12 cellular contexts compared by ENCODE assay signal in genomic region chr3:16477054-16477453, GRCh38. TPM values are rescaled to one million over a fixed set of nuclear protein-coding genes. Genes with fewer than 3 reads are reported as not detected.
DNase-seq lines count a peak whose midpoint lies in the region; ATAC-seq, FAIRE-seq and TF ChIP-seq lines count a peak whose summit lies in the region.
"Had no signal": no experiment of that assay in that cellular context is flagged by ENCODE, and none has a peak within 500 bp of the region (broad histone marks: within the 10 kb centered on the region; RNA-seq: fewer than 3 reads in every experiment).

No MANE protein-coding gene starts in this region.

- DNase-seq in activated naive CD4-positive, alpha-beta T cell treated with anti-CD3 and anti-CD28 coated beads, Interleukin-2, amount 10 ng/mL, durations not matched to agents 7 days and 5 days: no peak
- no peak for DNase-seq in Karpas-422
- no peak for DNase-seq in endothelial cell of umbilical vein (ENCODE audit: low read depth, low spot score)
- no peak for DNase-seq in stimulated activated naive B cell treated with anti-CD40 and anti-IgM and Interleukin-4, amounts not matched to agents 10 μg/mL and 1 μg/mL and 100 μg/mL, for 72 hours
- DNase-seq in stimulated activated CD4-positive, alpha-beta T cell treated with anti-CD3 and anti-CD28 coated beads, Interleukin-1b, Interleukin-23, amount 100 ng/mL, for 48 hours: no peak
- DNase-seq in spleen: no peak
- DNase-seq in activated effector memory CD4-positive, alpha-beta T cell treated with anti-CD3 and anti-CD28 coated beads, Interleukin-2, amount 50 U/mL, for 16 hours: no peak
- DNase-seq: activated effector memory CD4-positive, alpha-beta T cell treated with Interleukin-2 at 50 U/mL for 16 hours; colonic mucosa had no signal

- H3K36me3 Mint-ChIP-seq in activated naive CD4-positive, alpha-beta T cell treated with anti-CD3 and anti-CD28 coated beads, Interleukin-2, amount 50 U/mL, for 24 hours: peaks cover 30% of the 10 kb centered on the region
- H3K36me3 Mint-ChIP-seq in activated naive CD4-positive, alpha-beta T cell treated with anti-CD3 and anti-CD28 coated beads, Interleukin-2, amount 10 ng/mL, durations not matched to agents 7 days and 5 days: peaks cover 77% of the 10 kb centered on the region
- peaks cover 83 to 97% of the 10 kb centered on the region in 2 donors for H3K36me3 Mint-ChIP-seq in stimulated activated naive B cell treated with anti-CD40 and anti-IgM and Interleukin-4, amounts not matched to agents 10 μg/mL and 1 μg/mL and 100 μg/mL, for 72 hours

- peaks cover 98% of the 10 kb centered on the region for H3K4me1 ChIP-seq in Karpas-422 (ENCODE audit: low read length)
- H3K4me1 ChIP-seq in endothelial cell of umbilical vein (ENCODE audit: control insufficient read depth, extremely low read depth, insufficient read depth, low read length): peaks cover 54% of the 10 kb centered on the region
- H3K4me1 ChIP-seq in spleen: peaks cover 7 to 88% (median 31%) of the 10 kb centered on the region in 6 donors
- H3K4me1 ChIP-seq: colonic mucosa had no signal

- H3K4me3 ChIP-seq in Karpas-422 (ENCODE audit: low read length) (no peak overlapping the region), endothelial cell of umbilical vein (replicated peaks in 1 of 3; ENCODE audit: insufficient read depth in 1 of 3, low read depth in 1 of 3, low read length in 3 of 3) (no peak overlapping the region), spleen (no peak overlapping the region)
- H3K4me3 ChIP-seq: colonic mucosa had no signal

- H3K27ac Mint-ChIP-seq in activated naive CD4-positive, alpha-beta T cell treated with anti-CD3 and anti-CD28 coated beads, Interleukin-2, amount 50 U/mL, for 24 hours: peak overlapping the region; percentile 27
- H3K27ac Mint-ChIP-seq in activated naive CD4-positive, alpha-beta T cell treated with anti-CD3 and anti-CD28 coated beads, Interleukin-2, amount 10 ng/mL, durations not matched to agents 7 days and 5 days: no peak overlapping the region
- peak overlapping the region; percentile 70 for H3K27ac Mint-ChIP-seq in stimulated activated naive B cell treated with anti-CD40 and anti-IgM and Interleukin-4, amounts not matched to agents 10 μg/mL and 1 μg/mL and 100 μg/mL, for 72 hours

- ATAC-seq in stimulated activated naive B cell treated with anti-CD40 and anti-IgM and Interleukin-4, amounts not matched to agents 10 μg/mL and 1 μg/mL and 100 μg/mL, for 72 hours (replicated peaks): no peak
- ATAC-seq: foreskin keratinocyte had no signal

- H4K20me1 ChIP-seq in Karpas-422 (ENCODE audit: insufficient read depth, low read depth, low read length): no peaks in the 10 kb centered on the region
- no peaks in the 10 kb centered on the region for H4K20me1 ChIP-seq in endothelial cell of umbilical vein (replicated peaks; ENCODE audit: control insufficient read depth, extremely low read depth, insufficient read depth, low read length)

- no peaks in the 10 kb centered on the region for H3K27me3 ChIP-seq in Karpas-422 (ENCODE audit: low read length)
- H3K27me3 ChIP-seq in endothelial cell of umbilical vein (ENCODE audit: control insufficient read depth in 2 of 2, insufficient read depth in 2 of 2, low read length in 2 of 2): no peaks in the 10 kb centered on the region
- no peaks in the 10 kb centered on the region for H3K27me3 ChIP-seq in spleen (replicated peaks in 1 of 7)
- H3K27me3 ChIP-seq: colonic mucosa, foreskin keratinocyte had no signal

- CTCF ChIA-PET in activated naive CD4-positive, alpha-beta T cell treated with anti-CD3 and anti-CD28 coated beads, Interleukin-2, amount 10 ng/mL, durations not matched to agents 7 days and 5 days (lab: Charles Lee): interaction anchor here (1.1 kb wide), 1 partner anchor 49 kb away, joined by 3 read pairs; no protein-coding TSS in a partner anchor
- CTCF ChIA-PET in endothelial cell of umbilical vein (lab: Charles Lee): interaction anchor here (0.7 to 3.4 kb wide), 10 partner anchors 9 to 209 kb away, joined by 3 to 14 read pairs (median 4); no protein-coding TSS in a partner anchor

- H3K9me2 ChIP-seq in Karpas-422 (replicated peaks; ENCODE audit: insufficient read depth, low read length): no peaks in the 10 kb centered on the region

- H3K9ac ChIP-seq in Karpas-422 (ENCODE audit: low read length) (no peak overlapping the region), endothelial cell of umbilical vein (replicated peaks; ENCODE audit: extremely low read depth, insufficient read depth, low read length) (no peak overlapping the region)

- no peak for FAIRE-seq in endothelial cell of umbilical vein (lab: Jason Lieb, UNC)
- FAIRE-seq: keratinocyte had no signal

- peaks cover 73% of the 10 kb centered on the region for H3K4me1 Mint-ChIP-seq in activated naive CD4-positive, alpha-beta T cell treated with anti-CD3 and anti-CD28 coated beads, Interleukin-2, amount 50 U/mL, for 24 hours
- H3K4me1 Mint-ChIP-seq in activated naive CD4-positive, alpha-beta T cell treated with anti-CD3 and anti-CD28 coated beads, Interleukin-2, amount 10 ng/mL, durations not matched to agents 7 days and 5 days: peaks cover 53% of the 10 kb centered on the region
- H3K4me1 Mint-ChIP-seq in stimulated activated naive B cell treated with anti-CD40 and anti-IgM and Interleukin-4, amounts not matched to agents 10 μg/mL and 1 μg/mL and 100 μg/mL, for 72 hours: peaks cover 32 to 81% of the 10 kb centered on the region in 2 donors

- no TSS peak for BruUV-seq in endothelial cell of umbilical vein (replicated peaks; lab: Mats Ljungman, UMichigan)

- H3K27me3 Mint-ChIP-seq in activated naive CD4-positive, alpha-beta T cell treated with anti-CD3 and anti-CD28 coated beads, Interleukin-2, amount 50 U/mL, for 24 hours: no peaks in the 10 kb centered on the region
- no peaks in the 10 kb centered on the region for H3K27me3 Mint-ChIP-seq in activated naive CD4-positive, alpha-beta T cell treated with anti-CD3 and anti-CD28 coated beads, Interleukin-2, amount 10 ng/mL, durations not matched to agents 7 days and 5 days
- no peaks in the 10 kb centered on the region for H3K27me3 Mint-ChIP-seq in stimulated activated naive B cell treated with anti-CD40 and anti-IgM and Interleukin-4, amounts not matched to agents 10 μg/mL and 1 μg/mL and 100 μg/mL, for 72 hours

- H3K27ac ChIP-seq in Karpas-422 (ENCODE audit: low read length): peak overlapping the region; percentile 86
- peak overlapping the region; percentile 1 for H3K27ac ChIP-seq in endothelial cell of umbilical vein (ENCODE audit: insufficient read depth, low read depth, low read length)
- H3K27ac ChIP-seq in spleen: peak overlapping the region in 2 of 8 donors; percentile 32 to 37
- H3K27ac ChIP-seq: colonic mucosa, foreskin keratinocyte had no signal

- H3K9me1 ChIP-seq in endothelial cell of umbilical vein (replicated peaks; ENCODE audit: control insufficient read depth, extremely low read depth, insufficient read depth, low read length): no peaks in the 10 kb centered on the region

- TF ChIP-seq POLR2A in endothelial cell of umbilical vein (IDR thresholded peaks at IDR 0.05; ENCODE audit: low read depth, low read length): no peak
- TF ChIP-seq POLR2A in spleen (IDR thresholded peaks at IDR 0.05): no peak

- no peak overlapping the region for H3K4me3 Mint-ChIP-seq in activated naive CD4-positive, alpha-beta T cell treated with anti-CD3 and anti-CD28 coated beads, Interleukin-2, amount 50 U/mL, for 24 hours
- H3K4me3 Mint-ChIP-seq in activated naive CD4-positive, alpha-beta T cell treated with anti-CD3 and anti-CD28 coated beads, Interleukin-2, amount 10 ng/mL, durations not matched to agents 7 days and 5 days: no peak overlapping the region
- no peak overlapping the region for H3K4me3 Mint-ChIP-seq in stimulated activated naive B cell treated with anti-CD40 and anti-IgM and Interleukin-4, amounts not matched to agents 10 μg/mL and 1 μg/mL and 100 μg/mL, for 72 hours

- peaks cover 90% of the 10 kb centered on the region for H3K36me3 ChIP-seq in Karpas-422 (ENCODE audit: insufficient read depth, low read length)
- no peaks in the 10 kb centered on the region for H3K36me3 ChIP-seq in endothelial cell of umbilical vein (ENCODE audit: control insufficient read depth in 2 of 2, extremely low read depth in 1 of 2, insufficient read depth in 2 of 2, low read length in 2 of 2)
- H3K36me3 ChIP-seq in spleen: peaks cover 0 to 23% (median 2%) of the 10 kb centered on the region in 6 donors
- H3K36me3 ChIP-seq: colonic mucosa had no signal

- TF ChIP-seq CTCF in endothelial cell of umbilical vein (IDR thresholded peaks at IDR 0.05; ENCODE audit: extremely low read depth in 1 of 2, insufficient read depth in 1 of 2, low read depth in 1 of 2, low read length in 2 of 2) (no peak), spleen (IDR thresholded peaks at IDR 0.05 in 8 of 11, conservative IDR thresholded peaks at IDR 0.05 in 3 of 11) (no peak)

- H2AFZ ChIP-seq in Karpas-422 (ENCODE audit: low read length): no peak overlapping the region
- no peak overlapping the region for H2AFZ ChIP-seq in endothelial cell of umbilical vein (ENCODE audit: low read depth, low read length)

- no peaks in the 10 kb centered on the region for H3K9me3 Mint-ChIP-seq in activated naive CD4-positive, alpha-beta T cell treated with anti-CD3 and anti-CD28 coated beads, Interleukin-2, amount 50 U/mL, for 24 hours
- peaks cover 2% of the 10 kb centered on the region for H3K9me3 Mint-ChIP-seq in activated naive CD4-positive, alpha-beta T cell treated with anti-CD3 and anti-CD28 coated beads, Interleukin-2, amount 10 ng/mL, durations not matched to agents 7 days and 5 days
- H3K9me3 Mint-ChIP-seq in stimulated activated naive B cell treated with anti-CD40 and anti-IgM and Interleukin-4, amounts not matched to agents 10 μg/mL and 1 μg/mL and 100 μg/mL, for 72 hours: peaks cover 4% of the 10 kb centered on the region in 2 donors

- POLR2A ChIA-PET in endothelial cell of umbilical vein (lab: Charles Lee): interaction anchor here (0.7 kb wide), 1 partner anchor 35 kb away, joined by 3 read pairs; no protein-coding TSS in a partner anchor

- H3K79me2 ChIP-seq in Karpas-422 (ENCODE audit: low read length) (peaks cover 100% of the 10 kb centered on the region), endothelial cell of umbilical vein (ENCODE audit: control insufficient read depth, insufficient read depth, low read length) (peaks cover 3% of the 10 kb centered on the region)

- H3K9me3 ChIP-seq in Karpas-422 (ENCODE audit: low read length) (no peaks in the 10 kb centered on the region), endothelial cell of umbilical vein (replicated peaks; ENCODE audit: control insufficient read depth, insufficient read depth, low read length) (no peaks in the 10 kb centered on the region), spleen (no peaks in the 10 kb centered on the region)
- H3K9me3 ChIP-seq: colonic mucosa had no signal

- dilution Hi-C loops in endothelial cell of umbilical vein (cut with MboI; ENCODE audit: extremely low pct_ligation_motif_present, low sequenced_read_pairs): no loop called here

- intact Hi-C loops in endothelial cell of umbilical vein (cut with micrococcal nuclease) (loop anchor here (2.0 kb wide), 1 partner anchor 28 kb away; no protein-coding TSS in a partner anchor), spleen (cut with DNase I; ENCODE audit: low total_unique reads) (no loop called here)

- H3K4me2 ChIP-seq in Karpas-422 (ENCODE audit: low read depth, low read length, poor library complexity, severe bottlenecking) (no peak overlapping the region), endothelial cell of umbilical vein (ENCODE audit: insufficient read depth, low read length) (peak overlapping the region; percentile 3)

RNA-seq across cellular contexts. Expression of gene RFTN1, which starts 36.4 kb away (rescaled TPM):
- 291 and 375 TPM in 2 replicates for total RNA-seq in Karpas-422 (2014; rRNA removed; shearing (Covaris generic); ENCODE audit: low replicate concordance)
- 43.3 and 45.1 TPM in 2 replicates for total RNA-seq in endothelial cell of umbilical vein
- 40.2 and 40.3 TPM in 2 replicates for polyA plus RNA-seq in endothelial cell of umbilical vein
- 43.9 and 50.2 TPM in 2 replicates for polyA plus RNA-seq in endothelial cell of umbilical vein (2011; cell fraction: cytosol; rRNA removed)
- 34.8 and 38.6 TPM in 2 replicates for polyA plus RNA-seq in endothelial cell of umbilical vein (2011; cell fraction: nucleus; rRNA removed)
- 32.9 and 37.2 TPM in 2 replicates for polyA plus RNA-seq in endothelial cell of umbilical vein (2012)
- polyA minus RNA-seq in endothelial cell of umbilical vein: 41.8 and 43.3 TPM in 2 replicates
- not detected for polyA minus RNA-seq in endothelial cell of umbilical vein (2011; cell fraction: cytosol; rRNA and poly(A)+ RNA removed)
- 48.8 and 59.0 TPM in 2 replicates for polyA minus RNA-seq in endothelial cell of umbilical vein (2011; cell fraction: nucleus; rRNA and poly(A)+ RNA removed)
- 100 to 1,000 TPM in 1 of 7 donors, 10 to 100 TPM in 6; 57.0 to 106 (median 82.2) TPM for total RNA-seq in spleen
- 10 to 100 TPM; 30.4 to 58.2 (median 38.0) TPM for polyA plus RNA-seq in spleen
